ENCODE assay signal across 9 cellular contexts in the genomic region with DNA sequence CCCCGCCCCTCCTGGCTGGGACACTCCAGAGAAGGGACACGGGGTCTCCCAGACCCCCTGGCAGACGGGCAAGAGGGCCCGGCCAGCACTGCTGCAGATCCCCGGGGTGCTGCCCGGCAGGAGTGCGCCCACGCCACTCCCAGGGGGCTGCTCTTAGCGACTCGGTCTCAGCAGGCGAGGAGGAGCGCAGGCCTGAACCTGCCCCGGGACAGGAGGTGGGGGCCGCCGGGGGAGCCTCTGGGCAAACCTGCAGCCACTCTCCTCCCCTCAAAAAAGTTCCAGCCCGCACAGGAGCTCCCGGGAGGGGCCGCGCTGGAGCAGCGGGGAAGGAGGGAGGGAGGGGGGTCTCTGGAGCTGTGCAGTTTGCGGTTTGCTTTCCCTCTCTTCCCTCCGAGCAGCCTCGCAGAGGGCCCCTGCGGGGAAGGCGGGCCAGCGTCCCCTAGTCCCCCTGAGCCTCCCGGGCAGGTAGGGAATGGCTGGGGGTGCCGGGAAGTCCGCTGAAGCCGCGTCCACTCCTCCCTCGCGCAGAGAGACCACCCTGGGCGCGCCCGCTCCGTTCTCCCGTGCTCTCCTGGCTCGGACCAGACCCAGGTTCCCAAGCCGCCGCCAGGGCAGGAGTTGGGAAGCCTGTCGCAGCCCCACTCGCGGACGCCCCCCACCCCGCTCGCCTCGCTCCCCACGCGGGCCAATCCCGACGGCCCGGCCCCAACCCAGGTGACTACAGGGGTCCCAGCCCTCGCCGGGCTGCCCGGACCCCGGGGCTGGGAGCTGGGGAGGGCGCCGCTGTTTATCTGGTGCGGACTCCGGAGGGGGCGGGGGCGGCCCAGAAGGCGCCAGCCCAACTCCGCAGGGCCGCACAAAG. TPM values are rescaled to one million over a fixed set of nuclear protein-coding genes. Genes with fewer than 3 reads are reported as not detected.
A peak's percentile ranks its signal among the peaks of the same experiment; 100 is the strongest.
DNase-seq lines count a peak whose midpoint lies in the region; ATAC-seq lines count a peak whose summit lies in the region.
"Had no signal": no experiment of that assay in that cellular context is flagged by ENCODE, and none has a peak within 500 bp of the region (broad histone marks: within the 10 kb centered on the region; RNA-seq: fewer than 3 reads in every experiment).

No MANE protein-coding gene starts in this region.

- H3K27me3 Mint-ChIP-seq in activated naive CD4-positive, alpha-beta T cell treated with anti-CD3 and anti-CD28 coated beads, Interleukin-2, amount 10 ng/mL, durations not matched to agents 7 days and 5 days, result peaks cover 58% of the 10 kb centered on the region
- peaks cover 7% of the 10 kb centered on the region for H3K27me3 Mint-ChIP-seq in activated T-helper 2 cell treated with anti-CD3 and anti-CD28 coated beads, Interferon-gamma antibody, Interleukin-2, Interleukin-4, amounts not matched to agents 10 μg/mL and 5 μg/mL and 100 μg/mL, durations not matched to agents 14 hours and 24 hours and 36 hours (ENCODE audit: low read depth)

- no peaks in the 10 kb centered on the region for H3K36me3 Mint-ChIP-seq in activated naive CD4-positive, alpha-beta T cell treated with anti-CD3 and anti-CD28 coated beads, Interleukin-2, amount 10 ng/mL, durations not matched to agents 7 days and 5 days
- H3K36me3 Mint-ChIP-seq in activated T-helper 2 cell treated with anti-CD3 and anti-CD28 coated beads, Interferon-gamma antibody, Interleukin-2, Interleukin-4, amounts not matched to agents 10 μg/mL and 5 μg/mL and 100 μg/mL, durations not matched to agents 14 hours and 24 hours and 36 hours (ENCODE audit: low read depth), result no peaks in the 10 kb centered on the region

- 9 to 15% methylated on average over 54 to 66 of the region's 66 CpGs for WGBS in aorta, 2 donors

- no peak for ATAC-seq in aorta (ENCODE audit: low FRiP score)
- ATAC-seq in GM21423 (IDR thresholded peaks at IDR 0.05; ENCODE audit: unreplicated experiment), result no peak
- ATAC-seq in HG02973 (IDR thresholded peaks at IDR 0.05; ENCODE audit: unreplicated experiment), result no peak

- intact Hi-C loops in aorta (cut with DNase I), result loop anchor here (5.0 to 10.0 kb wide), 2 partner anchors 64 to 71 kb away; a partner anchor contains a TSS
- intact Hi-C loops in activated T-helper 2 cell treated with anti-CD3 and anti-CD28 coated beads, Interferon-gamma antibody, Interleukin-2, Interleukin-4, amounts not matched to agents 10 μg/mL and 5 μg/mL and 100 μg/mL, durations not matched to agents 14 hours and 24 hours and 36 hours (cut with micrococcal nuclease), result no loop called here

- H3K27ac ChIP-seq in effector memory CD4-positive, alpha-beta T cell (ENCODE audit: insufficient read depth, low read length, poor library complexity, severe bottlenecking), result no peak overlapping the region
- peak overlapping the region in 1 of 2 donors; percentile 22 for H3K27ac ChIP-seq in aorta (ENCODE audit: low read depth in 1 of 2, low read length in 2 of 2)

- no peaks in the 10 kb centered on the region for H3K9me3 ChIP-seq in effector memory CD4-positive, alpha-beta T cell (ENCODE audit: control insufficient read depth, low read length)
- no peaks in the 10 kb centered on the region for H3K9me3 ChIP-seq in mononuclear cell (ENCODE audit: low read depth, low read length)
- no peaks in the 10 kb centered on the region for H3K9me3 ChIP-seq in aorta (ENCODE audit: control insufficient read depth, low read length)

- no peak overlapping the region for H3K27ac Mint-ChIP-seq in activated naive CD4-positive, alpha-beta T cell treated with anti-CD3 and anti-CD28 coated beads, Interleukin-2, amount 10 ng/mL, durations not matched to agents 7 days and 5 days
- H3K27ac Mint-ChIP-seq in activated T-helper 2 cell treated with anti-CD3 and anti-CD28 coated beads, Interferon-gamma antibody, Interleukin-2, Interleukin-4, amounts not matched to agents 10 μg/mL and 5 μg/mL and 100 μg/mL, durations not matched to agents 14 hours and 24 hours and 36 hours, result no peak overlapping the region

- H3K4me1 Mint-ChIP-seq in activated naive CD4-positive, alpha-beta T cell treated with anti-CD3 and anti-CD28 coated beads, Interleukin-2, amount 10 ng/mL, durations not matched to agents 7 days and 5 days, result peaks cover 8% of the 10 kb centered on the region
- H3K4me1 Mint-ChIP-seq in activated T-helper 2 cell treated with anti-CD3 and anti-CD28 coated beads, Interferon-gamma antibody, Interleukin-2, Interleukin-4, amounts not matched to agents 10 μg/mL and 5 μg/mL and 100 μg/mL, durations not matched to agents 14 hours and 24 hours and 36 hours (ENCODE audit: low read depth), result no peaks in the 10 kb centered on the region

- H3K9me3 Mint-ChIP-seq in activated naive CD4-positive, alpha-beta T cell treated with anti-CD3 and anti-CD28 coated beads, Interleukin-2, amount 10 ng/mL, durations not matched to agents 7 days and 5 days, result no peaks in the 10 kb centered on the region
- H3K9me3 Mint-ChIP-seq in activated T-helper 2 cell treated with anti-CD3 and anti-CD28 coated beads, Interferon-gamma antibody, Interleukin-2, Interleukin-4, amounts not matched to agents 10 μg/mL and 5 μg/mL and 100 μg/mL, durations not matched to agents 14 hours and 24 hours and 36 hours, result no peaks in the 10 kb centered on the region

- H3K27me3 ChIP-seq in effector memory CD4-positive, alpha-beta T cell (replicated peaks; ENCODE audit: control insufficient read depth, insufficient read depth, low read length, poor library complexity, severe bottlenecking), result peaks cover 16% of the 10 kb centered on the region
- no peaks in the 10 kb centered on the region for H3K27me3 ChIP-seq in mononuclear cell (ENCODE audit: insufficient read depth, low read length)
- no peaks in the 10 kb centered on the region for H3K27me3 ChIP-seq in aorta (ENCODE audit: control insufficient read depth in 1 of 2, insufficient read depth in 2 of 2, low read length in 1 of 2)

- peak overlapping the region; percentile 52 for H3K4me3 ChIP-seq in effector memory CD4-positive, alpha-beta T cell (ENCODE audit: insufficient read depth, low read depth, low read length, poor library complexity, severe bottlenecking)
- H3K4me3 ChIP-seq in mononuclear cell (ENCODE audit: low read length) (peak overlapping the region; percentile 45), aorta (ENCODE audit: low read length in 2 of 2) (peak overlapping the region; percentile 14 to 24)

- H3K4me3 Mint-ChIP-seq in activated naive CD4-positive, alpha-beta T cell treated with anti-CD3 and anti-CD28 coated beads, Interleukin-2, amount 10 ng/mL, durations not matched to agents 7 days and 5 days, result no peak overlapping the region
- no peak overlapping the region for H3K4me3 Mint-ChIP-seq in activated T-helper 2 cell treated with anti-CD3 and anti-CD28 coated beads, Interferon-gamma antibody, Interleukin-2, Interleukin-4, amounts not matched to agents 10 μg/mL and 5 μg/mL and 100 μg/mL, durations not matched to agents 14 hours and 24 hours and 36 hours (ENCODE audit: low read depth)

- peak; percentile 10 for DNase-seq in activated naive CD4-positive, alpha-beta T cell treated with anti-CD3 and anti-CD28 coated beads, Interleukin-2, amount 50 U/mL, for 16 hours
- no peak for DNase-seq in activated naive CD4-positive, alpha-beta T cell treated with anti-CD3 and anti-CD28 coated beads, Interleukin-2, amount 10 ng/mL, durations not matched to agents 7 days and 5 days
- no peak for DNase-seq in effector memory CD4-positive, alpha-beta T cell
- peak in 1 of 2 donors; percentile 53 for DNase-seq in aorta
- no peak for DNase-seq in activated T-helper 2 cell treated with anti-CD3 and anti-CD28 coated beads, Interferon-gamma antibody, Interleukin-2, Interleukin-4, amounts not matched to agents 10 μg/mL and 5 μg/mL and 100 μg/mL, durations not matched to agents 14 hours and 24 hours and 36 hours (ENCODE audit: low spot score)
- DNase-seq: NCI-H1092 had no signal

- H3K4me1 ChIP-seq in effector memory CD4-positive, alpha-beta T cell (ENCODE audit: control insufficient read depth, insufficient read depth, low read length, poor library complexity, severe bottlenecking), result peaks cover 20% of the 10 kb centered on the region
- H3K4me1 ChIP-seq in mononuclear cell (ENCODE audit: insufficient read depth, low read length) (peaks cover 84% of the 10 kb centered on the region), aorta (ENCODE audit: control insufficient read depth in 1 of 2, insufficient read depth in 2 of 2, low read length in 2 of 2) (peaks cover 0 to 2% of the 10 kb centered on the region in 2 donors)

- H3K36me3 ChIP-seq in effector memory CD4-positive, alpha-beta T cell (ENCODE audit: control insufficient read depth, insufficient read depth, low read length), result peaks cover 10% of the 10 kb centered on the region
- peaks cover 0 to 4% of the 10 kb centered on the region in 2 donors for H3K36me3 ChIP-seq in aorta (ENCODE audit: control insufficient read depth in 1 of 2, insufficient read depth in 2 of 2, low read length in 1 of 2)

- CTCF ChIA-PET in activated naive CD4-positive, alpha-beta T cell treated with anti-CD3 and anti-CD28 coated beads, Interleukin-2, amount 10 ng/mL, durations not matched to agents 7 days and 5 days (lab: Charles Lee), result no interaction called here

RNA-seq across cellular contexts. Expression of a gene that starts 44.2 kb away (rescaled TPM):
- total RNA-seq in mononuclear cell, result 9.2 TPM
- 10 to 100 TPM; 51.3 to 61.0 TPM for total RNA-seq in aorta
- 10 to 100 TPM; 10.5 to 11.7 TPM for polyA plus RNA-seq in aorta
- total RNA-seq in activated T-helper 2 cell treated with anti-CD3 and anti-CD28 coated beads, Interferon-gamma antibody, Interleukin-2, Interleukin-4, amounts not matched to agents 10 μg/mL and 5 μg/mL and 100 μg/mL, durations not matched to agents 14 hours and 24 hours and 36 hours, result 5.4 and 5.5 TPM in 2 replicates
